In genomic region chr3:53190659-53191058, GRCh38 we compare ENCODE assay signal across 20 cellular contexts.
DNase-seq lines count a peak whose midpoint lies in the region; ATAC-seq and TF ChIP-seq lines count a peak whose summit lies in the region.
"Had no signal": no experiment of that assay in that cellular context is flagged by ENCODE, and none has a peak within 500 bp of the region (broad histone marks: within the 10 kb centered on the region; RNA-seq: fewer than 3 reads in every experiment).

No MANE protein-coding gene starts in this region.

- no peak overlapping the region for H3K4me3 ChIP-seq in SU-DHL-6 (ENCODE audit: insufficient read depth, low read length, poor library complexity, severe bottlenecking)
- H3K4me3 ChIP-seq: lower lobe of right lung, thoracic aorta had no signal

- H3K9me3 ChIP-seq in SU-DHL-6 (ENCODE audit: insufficient read depth, low read length) = no peaks in the 10 kb centered on the region
- H3K9me3 ChIP-seq: lower lobe of right lung, thoracic aorta had no signal

- peak overlapping the region; percentile 43 for H3K9ac ChIP-seq in SU-DHL-6 (ENCODE audit: low read length)

- no peak for TF ChIP-seq CTCF in SU-DHL-6 (IDR thresholded peaks at IDR 0.05; ENCODE audit: insufficient read depth, low read length, poor library complexity, severe bottlenecking)

- H2AFZ ChIP-seq in SU-DHL-6 (ENCODE audit: low read depth, low read length, severe bottlenecking) = no peak overlapping the region

- H3K9me2 ChIP-seq in SU-DHL-6 (replicated peaks; ENCODE audit: insufficient read depth, low read length) = no peaks in the 10 kb centered on the region

- peak; percentile 44 for ATAC-seq in GM18502 (IDR thresholded peaks at IDR 0.05; ENCODE audit: poor library complexity, unreplicated experiment)
- peak; percentile 55 for ATAC-seq in GM21515 (IDR thresholded peaks at IDR 0.05; ENCODE audit: unreplicated experiment)
- ATAC-seq in HG03066 (IDR thresholded peaks at IDR 0.05; ENCODE audit: low read depth, unreplicated experiment) = peak; percentile 58
- ATAC-seq: effector memory CD8-positive, alpha-beta T cell; HCT116; lower lobe of right lung; naive thymus-derived CD8-positive, alpha-beta T cell; T-cell had no signal

- DNase-seq in epidermal melanocyte (ENCODE audit: insufficient read length, low spot score) (no peak), NCI-H526 treated with DMSO at 0.1 percent for 48 hours (lab: John Stamatoyannopoulos, UW) (no peak), NK-92 (lab: John Stamatoyannopoulos, UW; ENCODE audit: unreplicated experiment) (no peak), activated T-cell treated with anti-CD3 and anti-CD28 coated beads for 4 hours (no peak)
- DNase-seq: activated CD4-positive, alpha-beta T cell treated with anti-CD3 and anti-CD28 coated beads for 1 hour; activated naive CD8-positive, alpha-beta T cell treated with anti-CD3 and anti-CD28 coated beads, Interleukin-2, amount 10 ng/mL, durations not matched to agents 7 days and 5 days; DMS 273 treated with DMSO at 0.1 percent for 48 hours; effector memory CD8-positive, alpha-beta T cell; IMR-90; lower lobe of right lung; NCI-H1105 treated with DMSO at 0.1 percent for 48 hours; retina; T-cell had no signal

- H4K20me1 ChIP-seq in SU-DHL-6 (ENCODE audit: low read depth, low read length) = no peaks in the 10 kb centered on the region

- H3F3A ChIP-seq in SU-DHL-6 (ENCODE audit: insufficient read depth) = peaks cover 53% of the 10 kb centered on the region

- H3K36me3 ChIP-seq in SU-DHL-6 (ENCODE audit: low read length) = peaks cover 8% of the 10 kb centered on the region; the same call in 1 of the 2 replicates

- no peaks in the 10 kb centered on the region for H3K27me3 ChIP-seq in SU-DHL-6 (ENCODE audit: low read length)

- peak overlapping the region; percentile 60 for H3K4me2 ChIP-seq in SU-DHL-6 (ENCODE audit: low read depth, low read length, poor library complexity, severe bottlenecking)

- H3K79me2 ChIP-seq in SU-DHL-6 (ENCODE audit: insufficient read depth, low read length) = no peaks in the 10 kb centered on the region

- peak overlapping the region; percentile 96 for H3K27ac ChIP-seq in SU-DHL-6 (ENCODE audit: low read depth, low read length)
- H3K27ac ChIP-seq: lower lobe of right lung, thoracic aorta had no signal
